Comparison of ENCODE assay signal across 8 cellular contexts in the genomic region with DNA sequence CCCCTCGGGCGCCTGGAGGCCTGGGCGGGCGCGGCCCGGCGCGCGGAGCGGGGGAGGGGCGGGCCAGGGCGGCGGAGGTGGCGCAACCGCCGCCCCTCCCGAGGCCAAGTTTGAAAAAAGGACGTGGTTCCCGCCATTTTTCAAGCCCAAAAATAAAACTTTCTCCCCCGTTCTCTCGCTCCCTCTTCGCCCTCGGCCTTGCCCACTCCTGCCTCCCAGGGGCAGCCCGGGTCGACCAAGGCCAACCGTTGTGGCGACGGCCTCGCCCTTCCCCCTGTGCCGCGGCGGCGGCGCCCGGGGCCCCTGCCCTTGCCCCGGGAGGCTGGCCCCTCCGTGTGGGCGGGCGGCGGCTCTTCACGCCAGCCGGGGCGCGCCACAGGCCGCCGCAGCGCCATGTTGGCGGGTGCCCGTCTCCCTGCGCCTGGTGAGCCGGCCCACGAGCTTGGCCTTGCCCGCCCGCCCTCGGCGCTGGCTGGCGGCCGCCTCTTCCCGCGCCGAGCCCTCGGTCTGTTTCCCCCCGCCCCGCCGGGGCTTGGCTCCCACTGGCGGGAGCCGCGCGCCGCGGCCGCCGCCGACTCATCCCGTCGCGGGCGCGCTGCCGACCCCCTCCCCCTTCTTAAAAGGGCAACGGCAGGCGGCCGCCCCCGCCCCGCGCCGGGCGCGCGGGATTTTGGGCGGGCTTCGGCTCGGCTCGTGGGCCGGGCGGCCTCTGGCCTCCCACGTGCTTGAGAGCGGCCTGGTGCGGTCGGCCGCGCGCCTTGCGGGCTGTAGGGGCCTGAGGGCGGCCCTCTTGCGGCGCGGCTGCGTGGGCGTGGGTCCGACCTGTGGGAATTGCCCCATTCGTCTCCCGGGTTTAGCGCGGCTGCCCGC. TPM values are rescaled to one million over a fixed set of nuclear protein-coding genes. Genes with fewer than 3 reads are reported as not detected.
DNase-seq lines count a peak whose midpoint lies in the region; ATAC-seq, FAIRE-seq and TF ChIP-seq lines count a peak whose summit lies in the region.

No MANE protein-coding gene starts in this region.

- H3K9me3 Mint-ChIP-seq in activated T-helper 2 cell treated with anti-CD3 and anti-CD28 coated beads, Interferon-gamma antibody, Interleukin-2, Interleukin-4, amounts not matched to agents 10 μg/mL and 5 μg/mL and 100 μg/mL, durations not matched to agents 14 hours and 24 hours and 36 hours, result no peaks in the 10 kb centered on the region
- no peaks in the 10 kb centered on the region for H3K9me3 Mint-ChIP-seq in naive thymus-derived CD8-positive, alpha-beta T cell
- H3K9me3 Mint-ChIP-seq in stimulated activated memory B cell treated with anti-CD40 and anti-IgM and Interleukin-4, amounts not matched to agents 10 μg/mL and 1 μg/mL and 100 μg/mL, for 72 hours, result no peaks in the 10 kb centered on the region

- FAIRE-seq in GM19239 (lab: Jason Lieb, UNC), result no peak

- H3K27me3 ChIP-seq in HL-60 (ENCODE audit: insufficient read depth, poor library complexity, severe bottlenecking), result no peaks in the 10 kb centered on the region
- no peaks in the 10 kb centered on the region for H3K27me3 ChIP-seq in Panc1 (ENCODE audit: control insufficient read depth, insufficient read depth, low read length)

- TF ChIP-seq CTCF in HL-60 (IDR thresholded peaks at IDR 0.05; ENCODE audit: insufficient read depth, low read length) (no peak), Panc1 (IDR thresholded peaks at IDR 0.05) (no peak), fibroblast of mammary gland (conservative IDR thresholded peaks at IDR 0.05; ENCODE audit: control insufficient read depth, insufficient read depth, low read depth, low read length) (no peak)

- POLR2A ChIA-PET in Panc1 (lab: Charles Lee), result no interaction called here
- POLR2A ChIA-PET in naive thymus-derived CD8-positive, alpha-beta T cell (lab: Charles Lee), result interaction anchor here (0.6 to 9.6 kb wide), 28 partner anchors 8 to 1120 kb away, joined by 3 to 200 read pairs (median 4); a partner anchor contains a TSS

- CTCF ChIA-PET in Panc1 (lab: Charles Lee), result no interaction called here

- no peaks in the 10 kb centered on the region; the same call in 1 of the 2 replicates for H3K36me3 ChIP-seq in Panc1 (ENCODE audit: control insufficient read depth, insufficient read depth, low read length)

- intact Hi-C loops in Panc1 (cut with micrococcal nuclease; ENCODE audit: unreplicated experiment), result no loop called here
- intact Hi-C loops in activated T-helper 2 cell treated with anti-CD3 and anti-CD28 coated beads, Interferon-gamma antibody, Interleukin-2, Interleukin-4, amounts not matched to agents 10 μg/mL and 5 μg/mL and 100 μg/mL, durations not matched to agents 14 hours and 24 hours and 36 hours (cut with micrococcal nuclease), result loop anchor here (5.0 kb wide), 2 partner anchors 63 to 118 kb away; no protein-coding TSS in a partner anchor

- H3K4me1 Mint-ChIP-seq in activated T-helper 2 cell treated with anti-CD3 and anti-CD28 coated beads, Interferon-gamma antibody, Interleukin-2, Interleukin-4, amounts not matched to agents 10 μg/mL and 5 μg/mL and 100 μg/mL, durations not matched to agents 14 hours and 24 hours and 36 hours (ENCODE audit: low read depth), result peaks cover 40% of the 10 kb centered on the region
- peaks cover 33 to 69% (median 65%) of the 10 kb centered on the region in 4 donors for H3K4me1 Mint-ChIP-seq in naive thymus-derived CD8-positive, alpha-beta T cell
- H3K4me1 Mint-ChIP-seq in stimulated activated memory B cell treated with anti-CD40 and anti-IgM and Interleukin-4, amounts not matched to agents 10 μg/mL and 1 μg/mL and 100 μg/mL, for 72 hours, result peaks cover 54% of the 10 kb centered on the region

- H3K27ac Mint-ChIP-seq in activated T-helper 2 cell treated with anti-CD3 and anti-CD28 coated beads, Interferon-gamma antibody, Interleukin-2, Interleukin-4, amounts not matched to agents 10 μg/mL and 5 μg/mL and 100 μg/mL, durations not matched to agents 14 hours and 24 hours and 36 hours, result no peak overlapping the region
- peak overlapping the region in 8 of 10 donors; percentile 28 to 92 (median 86) for H3K27ac Mint-ChIP-seq in naive thymus-derived CD8-positive, alpha-beta T cell
- peak overlapping the region; percentile 94 for H3K27ac Mint-ChIP-seq in stimulated activated memory B cell treated with anti-CD40 and anti-IgM and Interleukin-4, amounts not matched to agents 10 μg/mL and 1 μg/mL and 100 μg/mL, for 72 hours

- peaks cover 28% of the 10 kb centered on the region for H3K4me1 ChIP-seq in Panc1 (ENCODE audit: control insufficient read depth, insufficient read depth, low read length)

- ATAC-seq in Panc1, result peak; percentile 59
- peak; percentile 29 to 45 for ATAC-seq in naive thymus-derived CD8-positive, alpha-beta T cell
- peak; percentile 68 for ATAC-seq in stimulated activated memory B cell treated with anti-CD40 and anti-IgM and Interleukin-4, amounts not matched to agents 10 μg/mL and 1 μg/mL and 100 μg/mL, for 72 hours

- in situ Hi-C loops in Panc1 (cut with HindIII; ENCODE audit: low pct_unique_long_range_greater_than_20kb, low sequenced_read_pairs), result no loop called here

- H3K9me3 ChIP-seq in Panc1 (ENCODE audit: control insufficient read depth, insufficient read depth, low read depth, low read length), result no peaks in the 10 kb centered on the region

- peak overlapping the region; percentile 66 for H3K4me3 Mint-ChIP-seq in activated T-helper 2 cell treated with anti-CD3 and anti-CD28 coated beads, Interferon-gamma antibody, Interleukin-2, Interleukin-4, amounts not matched to agents 10 μg/mL and 5 μg/mL and 100 μg/mL, durations not matched to agents 14 hours and 24 hours and 36 hours (ENCODE audit: low read depth)
- H3K4me3 Mint-ChIP-seq in naive thymus-derived CD8-positive, alpha-beta T cell, result peak overlapping the region; percentile 39 to 85 (median 66)
- H3K4me3 Mint-ChIP-seq in stimulated activated memory B cell treated with anti-CD40 and anti-IgM and Interleukin-4, amounts not matched to agents 10 μg/mL and 1 μg/mL and 100 μg/mL, for 72 hours, result peak overlapping the region; percentile 77

- H3K27me3 Mint-ChIP-seq in activated T-helper 2 cell treated with anti-CD3 and anti-CD28 coated beads, Interferon-gamma antibody, Interleukin-2, Interleukin-4, amounts not matched to agents 10 μg/mL and 5 μg/mL and 100 μg/mL, durations not matched to agents 14 hours and 24 hours and 36 hours (ENCODE audit: low read depth), result no peaks in the 10 kb centered on the region
- no peaks in the 10 kb centered on the region for H3K27me3 Mint-ChIP-seq in naive thymus-derived CD8-positive, alpha-beta T cell
- H3K27me3 Mint-ChIP-seq in stimulated activated memory B cell treated with anti-CD40 and anti-IgM and Interleukin-4, amounts not matched to agents 10 μg/mL and 1 μg/mL and 100 μg/mL, for 72 hours, result no peaks in the 10 kb centered on the region

- no TSS peak for BruUV-seq in Panc1 (replicated peaks; lab: Mats Ljungman, UMichigan)

- peak overlapping the region; percentile 100 for H3K27ac ChIP-seq in HL-60 (replicated peaks)
- H3K27ac ChIP-seq in Panc1 (ENCODE audit: low read length), result peak overlapping the region; percentile 69; the same call in 1 of the 2 replicates

- peak overlapping the region; percentile 48 for H3K4me3 ChIP-seq in HL-60 (replicated peaks; ENCODE audit: insufficient read depth, low read length)
- H3K4me3 ChIP-seq in Panc1 (ENCODE audit: low read depth in 2 of 2, low read length in 2 of 2), result peak overlapping the region; percentile 67 to 68
- peak overlapping the region; percentile 75 for H3K4me3 ChIP-seq in fibroblast of mammary gland (ENCODE audit: control insufficient read depth, low read depth, low read length)

- H3K36me3 Mint-ChIP-seq in activated T-helper 2 cell treated with anti-CD3 and anti-CD28 coated beads, Interferon-gamma antibody, Interleukin-2, Interleukin-4, amounts not matched to agents 10 μg/mL and 5 μg/mL and 100 μg/mL, durations not matched to agents 14 hours and 24 hours and 36 hours (ENCODE audit: low read depth), result peaks cover 19% of the 10 kb centered on the region
- H3K36me3 Mint-ChIP-seq in naive thymus-derived CD8-positive, alpha-beta T cell, result no peaks in the 10 kb centered on the region
- H3K36me3 Mint-ChIP-seq in stimulated activated memory B cell treated with anti-CD40 and anti-IgM and Interleukin-4, amounts not matched to agents 10 μg/mL and 1 μg/mL and 100 μg/mL, for 72 hours, result no peaks in the 10 kb centered on the region

- DNase-seq in C1 segment of cervical spinal cord (lab: John Stamatoyannopoulos, UW) (peak in 13 of 14 donors; percentile 38 to 83 (median 70)), GM19239 (ENCODE audit: insufficient read length, low spot score) (peak; percentile 61), HL-60 (ENCODE audit: low read depth in 1 of 2, low spot score in 1 of 2) (peak in 1 of 2 experiments; percentile 64), Panc1 (ENCODE audit: low read depth, low spot score) (no peak), fibroblast of mammary gland (ENCODE audit: low read depth) (peak; percentile 78)
- peak; percentile 76 for DNase-seq in activated T-helper 2 cell treated with anti-CD3 and anti-CD28 coated beads, Interferon-gamma antibody, Interleukin-2, Interleukin-4, amounts not matched to agents 10 μg/mL and 5 μg/mL and 100 μg/mL, durations not matched to agents 14 hours and 24 hours and 36 hours (ENCODE audit: low spot score)
- peak; percentile 64 to 88 (median 78) for DNase-seq in naive thymus-derived CD8-positive, alpha-beta T cell

RNA-seq across cellular contexts. Expression of a gene that starts 1.3 kb away (rescaled TPM):
- 109 TPM for total RNA-seq in Panc1 (2021; ENCODE audit: unreplicated experiment)
- 115 TPM for polyA plus RNA-seq in Panc1 (2012; ENCODE audit: insufficient read length)
- total RNA-seq in activated T-helper 2 cell treated with anti-CD3 and anti-CD28 coated beads, Interferon-gamma antibody, Interleukin-2, Interleukin-4, amounts not matched to agents 10 μg/mL and 5 μg/mL and 100 μg/mL, durations not matched to agents 14 hours and 24 hours and 36 hours, result 307 and 323 TPM in 2 replicates
- total RNA-seq in naive thymus-derived CD8-positive, alpha-beta T cell, result 100 to 1,000 TPM; 200 to 205 TPM
- 100 to 1,000 TPM in 2 of 3 donors, 10 to 100 TPM in 1; 87.8 to 110 (median 108) TPM for polyA plus RNA-seq in naive thymus-derived CD8-positive, alpha-beta T cell

RNA-seq across cellular contexts. Expression of a gene that starts 46.5 kb away (rescaled TPM):
- not detected for total RNA-seq in Panc1 (2021; ENCODE audit: unreplicated experiment)
- not detected for polyA plus RNA-seq in Panc1 (2012; ENCODE audit: insufficient read length)
- 0.41 and 0.78 TPM in 2 replicates for total RNA-seq in activated T-helper 2 cell treated with anti-CD3 and anti-CD28 coated beads, Interferon-gamma antibody, Interleukin-2, Interleukin-4, amounts not matched to agents 10 μg/mL and 5 μg/mL and 100 μg/mL, durations not matched to agents 14 hours and 24 hours and 36 hours
- total RNA-seq in naive thymus-derived CD8-positive, alpha-beta T cell, result 1 to 10 TPM; 1.9 to 3.4 TPM
- polyA plus RNA-seq in naive thymus-derived CD8-positive, alpha-beta T cell, result 10 to 100 TPM in 1 of 3 donors, 1 to 10 TPM in 2; 7.6 to 11.0 (median 8.3) TPM
